In the genomic region with DNA sequence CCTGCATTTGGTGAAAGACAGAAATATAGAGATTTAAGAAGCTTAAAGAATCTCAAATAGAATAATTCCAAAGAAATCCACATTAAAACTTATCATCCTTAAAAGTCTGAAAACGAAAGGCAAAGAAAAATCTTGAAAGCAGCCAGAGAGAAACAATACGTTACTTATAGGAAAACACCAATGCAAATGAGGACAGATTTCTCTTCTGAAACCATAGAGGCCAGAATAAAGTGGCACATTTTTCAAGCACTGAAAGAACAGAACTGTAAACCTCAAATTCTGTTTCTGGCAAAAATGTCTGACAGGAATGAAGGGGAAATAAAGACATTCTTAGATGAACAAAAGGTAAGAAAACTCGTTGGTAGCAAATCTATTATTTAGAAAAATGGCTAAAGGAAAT, we compare ENCODE assay signal across 25 cellular contexts. TPM values are rescaled to one million over a fixed set of nuclear protein-coding genes. Genes with fewer than 3 reads are reported as not detected.
"Had no signal": no experiment of that assay in that cellular context is flagged by ENCODE, and none has a peak within 500 bp of the region (broad histone marks: within the 10 kb centered on the region; RNA-seq: fewer than 3 reads in every experiment).

No MANE protein-coding gene starts in this region.

- H3K4me3 ChIP-seq: MG63, SJSA1 had no signal

- H3K27me3 ChIP-seq: MG63, SJSA1 had no signal

- H3K4me3 Mint-ChIP-seq: activated B cell treated with CpG ODN at 0.5 μM for 24 hours; activated CD4-positive, alpha-beta T cell treated with anti-CD3 and anti-CD28 coated beads, Interleukin-2, amount 10 ng/mL, durations not matched to agents 24 days and 14 days; activated CD8-positive, alpha-beta memory T cell treated with anti-CD3 and anti-CD28 coated beads, Interleukin-2, amount 10 ng/mL, durations not matched to agents 7 days and 5 days; activated naive CD4-positive, alpha-beta T cell treated with anti-CD3 and anti-CD28 coated beads, Interleukin-2, amount 50 U/mL, for 24 hours; activated T-cell treated with anti-CD3 and anti-CD28 coated beads, Interleukin-2, amount 50 U/mL, for 24 hours; activated T-helper 1 cell treated with anti-CD3 and anti-CD28 coated beads, Interleukin-12 subunit alpha, Interleukin-12 subunit beta, Interleukin-2, Interleukin-4 antibody, amounts not matched to agents 30 ng/mL and 10 ng/mL and 1 ng/mL, durations not matched to agents 14 hours and 24 hours and 36 hours; brain; central memory CD8-positive, alpha-beta T cell; T-helper 17 cell had no signal

- H3K9me3 ChIP-seq: MG63, SJSA1 had no signal

- H3K27me3 Mint-ChIP-seq: brain had no signal

- H3K9me3 Mint-ChIP-seq: activated CD4-positive, alpha-beta T cell treated with anti-CD3 and anti-CD28 coated beads, Interleukin-2, amount 10 ng/mL, durations not matched to agents 24 days and 14 days; activated naive CD4-positive, alpha-beta T cell treated with anti-CD3 and anti-CD28 coated beads, Interleukin-2, amount 50 U/mL, for 24 hours; activated T-cell treated with anti-CD3 and anti-CD28 coated beads, Interleukin-2, amount 50 U/mL, for 24 hours; activated T-helper 1 cell treated with anti-CD3 and anti-CD28 coated beads, Interleukin-12 subunit alpha, Interleukin-12 subunit beta, Interleukin-2, Interleukin-4 antibody, amounts not matched to agents 30 ng/mL and 10 ng/mL and 1 ng/mL, durations not matched to agents 14 hours and 24 hours and 36 hours; central memory CD8-positive, alpha-beta T cell had no signal

- H3K9ac ChIP-seq: KMS-11 had no signal

- DNase-seq: activated B cell treated with CpG ODN at 0.5 μM for 24 hours; activated CD4-positive, alpha-beta T cell treated with anti-CD3 and anti-CD28 coated beads for 1 hour; activated CD4-positive, alpha-beta T cell treated with anti-CD3 and anti-CD28 coated beads, Interleukin-2, amount 10 ng/mL, durations not matched to agents 24 days and 14 days; activated CD4-positive, alpha-beta T cell treated with anti-CD3 and anti-CD28 coated beads, Interleukin-2, amount 50 U/mL, for 48 hours; activated CD8-positive, alpha-beta memory T cell treated with anti-CD3 and anti-CD28 coated beads, Interleukin-2, amount 10 ng/mL, durations not matched to agents 7 days and 5 days; activated effector memory CD4-positive, alpha-beta T cell treated with Interleukin-2 at 50 U/mL for 16 hours; activated naive CD4-positive, alpha-beta T cell; activated T-cell treated with anti-CD3 and anti-CD28 coated beads, Interleukin-2, amount 50 U/mL, for 24 hours; aorta; MG63; NCI-H146; NCI-H187 treated with DMSO at 0.1 percent for 48 hours; NCI-H2081 treated with DMSO at 0.1 percent for 48 hours; NCI-H446; NCI-H524; PC-3; SHP77; T-helper 17 cell; T-helper 9 cell had no signal

- H3K4me1 Mint-ChIP-seq: activated B cell treated with CpG ODN at 0.5 μM for 24 hours; activated CD4-positive, alpha-beta T cell treated with anti-CD3 and anti-CD28 coated beads, Interleukin-2, amount 10 ng/mL, durations not matched to agents 24 days and 14 days; activated CD8-positive, alpha-beta memory T cell treated with anti-CD3 and anti-CD28 coated beads, Interleukin-2, amount 10 ng/mL, durations not matched to agents 7 days and 5 days; activated naive CD4-positive, alpha-beta T cell treated with anti-CD3 and anti-CD28 coated beads, Interleukin-2, amount 50 U/mL, for 24 hours; central memory CD8-positive, alpha-beta T cell; T-helper 17 cell had no signal

- H3K36me3 Mint-ChIP-seq: activated CD8-positive, alpha-beta memory T cell treated with anti-CD3 and anti-CD28 coated beads, Interleukin-2, amount 10 ng/mL, durations not matched to agents 7 days and 5 days; activated naive CD4-positive, alpha-beta T cell treated with anti-CD3 and anti-CD28 coated beads, Interleukin-2, amount 50 U/mL, for 24 hours; brain had no signal

- ATAC-seq: activated CD8-positive, alpha-beta memory T cell treated with anti-CD3 and anti-CD28 coated beads, Interleukin-2, amount 10 ng/mL, durations not matched to agents 7 days and 5 days; PC-3; T-helper 17 cell had no signal

- H3K36me3 ChIP-seq: MG63, SJSA1 had no signal

- H3K4me2 ChIP-seq: KMS-11 had no signal

- H3K27ac Mint-ChIP-seq: activated B cell treated with CpG ODN at 0.5 μM for 24 hours; activated CD4-positive, alpha-beta T cell treated with anti-CD3 and anti-CD28 coated beads, Interleukin-2, amount 10 ng/mL, durations not matched to agents 24 days and 14 days; activated CD8-positive, alpha-beta memory T cell treated with anti-CD3 and anti-CD28 coated beads, Interleukin-2, amount 10 ng/mL, durations not matched to agents 7 days and 5 days; activated naive CD4-positive, alpha-beta T cell treated with anti-CD3 and anti-CD28 coated beads, Interleukin-2, amount 50 U/mL, for 24 hours; activated T-cell treated with anti-CD3 and anti-CD28 coated beads, Interleukin-2, amount 50 U/mL, for 24 hours; activated T-helper 1 cell treated with anti-CD3 and anti-CD28 coated beads, Interleukin-12 subunit alpha, Interleukin-12 subunit beta, Interleukin-2, Interleukin-4 antibody, amounts not matched to agents 30 ng/mL and 10 ng/mL and 1 ng/mL, durations not matched to agents 14 hours and 24 hours and 36 hours; T-helper 17 cell had no signal

- H3K27ac ChIP-seq: KMS-11 had no signal

RNA-seq across cellular contexts. Expression of a gene that starts 13.8 kb away (rescaled TPM):
- total RNA-seq: activated B cell treated with CpG ODN at 0.5 μM for 24 hours; activated CD4-positive, alpha-beta T cell treated with anti-CD3 and anti-CD28 coated beads, Interleukin-2, amount 10 ng/mL, durations not matched to agents 24 days and 14 days; activated CD8-positive, alpha-beta memory T cell treated with anti-CD3 and anti-CD28 coated beads, Interleukin-2, amount 10 ng/mL, durations not matched to agents 7 days and 5 days; activated T-helper 1 cell treated with anti-CD3 and anti-CD28 coated beads, Interleukin-12 subunit alpha, Interleukin-12 subunit beta, Interleukin-2, Interleukin-4 antibody, amounts not matched to agents 30 ng/mL and 10 ng/mL and 1 ng/mL, durations not matched to agents 14 hours and 24 hours and 36 hours; PC-3; T-helper 17 cell had no signal

RNA-seq across cellular contexts. Expression of a gene that starts 54.4 kb away (rescaled TPM):
- total RNA-seq: activated B cell treated with CpG ODN at 0.5 μM for 24 hours; activated CD4-positive, alpha-beta T cell treated with anti-CD3 and anti-CD28 coated beads, Interleukin-2, amount 10 ng/mL, durations not matched to agents 24 days and 14 days; activated CD8-positive, alpha-beta memory T cell treated with anti-CD3 and anti-CD28 coated beads, Interleukin-2, amount 10 ng/mL, durations not matched to agents 7 days and 5 days; activated T-helper 1 cell treated with anti-CD3 and anti-CD28 coated beads, Interleukin-12 subunit alpha, Interleukin-12 subunit beta, Interleukin-2, Interleukin-4 antibody, amounts not matched to agents 30 ng/mL and 10 ng/mL and 1 ng/mL, durations not matched to agents 14 hours and 24 hours and 36 hours; PC-3; T-helper 17 cell had no signal
- polyA plus RNA-seq: aorta had no signal
